9 cellular contexts compared by ENCODE assay signal in the genomic region with DNA sequence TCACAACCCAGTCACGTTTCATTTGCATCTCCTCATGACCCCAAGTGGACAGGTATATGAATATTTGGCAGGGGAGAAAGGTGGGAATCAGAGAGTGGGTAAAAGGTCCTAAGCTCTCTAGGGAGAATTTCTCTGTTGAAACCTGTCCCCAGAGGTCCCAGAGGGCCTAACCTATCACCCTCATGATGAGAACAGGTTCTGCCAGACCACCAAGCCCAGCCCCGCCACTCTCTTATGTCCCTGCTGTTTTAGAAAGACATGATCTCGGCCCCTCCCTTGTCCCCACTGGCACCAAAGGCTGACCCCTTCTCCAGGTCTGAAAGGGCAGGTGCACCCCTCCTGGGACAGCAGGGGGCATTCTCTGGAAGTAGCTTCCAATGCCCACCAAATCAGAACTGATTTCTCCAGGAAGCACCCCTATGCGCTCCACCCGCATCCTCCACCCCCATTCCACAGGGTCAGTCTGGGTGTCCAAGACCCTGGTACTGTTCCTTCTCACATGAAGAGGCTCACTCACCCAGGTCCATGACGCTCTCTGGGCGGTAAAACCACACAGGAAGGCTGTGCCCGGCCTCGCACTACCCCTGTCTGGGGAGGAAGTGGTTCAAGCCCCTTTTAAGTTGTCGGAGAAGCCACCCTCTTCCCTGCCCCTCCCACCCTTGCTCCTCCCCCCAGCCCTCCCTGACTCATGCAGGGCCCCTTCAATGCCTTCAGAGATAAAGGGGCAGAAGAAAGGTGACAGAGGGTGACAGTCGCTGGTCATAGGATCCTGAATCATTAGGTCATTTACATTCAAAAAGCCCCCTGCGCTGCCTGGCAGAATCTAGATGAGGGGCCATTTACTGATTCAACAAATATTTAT. TPM values are rescaled to one million over a fixed set of nuclear protein-coding genes. Genes with fewer than 3 reads are reported as not detected.
A peak's percentile ranks its signal among the peaks of the same experiment; 100 is the strongest.
DNase-seq lines count a peak whose midpoint lies in the region; ATAC-seq and TF ChIP-seq lines count a peak whose summit lies in the region.
"Had no signal": no experiment of that assay in that cellular context is flagged by ENCODE, and none has a peak within 500 bp of the region (broad histone marks: within the 10 kb centered on the region; RNA-seq: fewer than 3 reads in every experiment).

A gene with protein sequence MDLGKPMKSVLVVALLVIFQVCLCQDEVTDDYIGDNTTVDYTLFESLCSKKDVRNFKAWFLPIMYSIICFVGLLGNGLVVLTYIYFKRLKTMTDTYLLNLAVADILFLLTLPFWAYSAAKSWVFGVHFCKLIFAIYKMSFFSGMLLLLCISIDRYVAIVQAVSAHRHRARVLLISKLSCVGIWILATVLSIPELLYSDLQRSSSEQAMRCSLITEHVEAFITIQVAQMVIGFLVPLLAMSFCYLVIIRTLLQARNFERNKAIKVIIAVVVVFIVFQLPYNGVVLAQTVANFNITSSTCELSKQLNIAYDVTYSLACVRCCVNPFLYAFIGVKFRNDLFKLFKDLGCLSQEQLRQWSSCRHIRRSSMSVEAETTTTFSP (minus strand): TSS at position 590 of the 862 bp plus-strand sequence. CDS start 63 bp downstream, at position 527.

- peaks cover 64% of the 10 kb centered on the region for H3K4me1 Mint-ChIP-seq in activated naive CD8-positive, alpha-beta T cell (ENCODE audit: low read depth)

- in situ Hi-C loops in GM13976 (cut with MboI; ENCODE audit: low sequenced_read_pairs, unreplicated experiment) = loop anchor here (5.0 kb wide), 1 partner anchor 47 kb away; no protein-coding TSS in a partner anchor

- ATAC-seq in HG03432 (IDR thresholded peaks at IDR 0.05; ENCODE audit: unreplicated experiment) (no peak), GM21825 (IDR thresholded peaks at IDR 0.05; ENCODE audit: unreplicated experiment) (no peak), omental fat pad (ENCODE audit: low FRiP score) (no peak)

- H3K36me3 Mint-ChIP-seq in activated naive CD8-positive, alpha-beta T cell = peaks cover 13% of the 10 kb centered on the region

- H3K4me3 Mint-ChIP-seq in activated naive CD8-positive, alpha-beta T cell = peak within 1 kb of the TSS; percentile 90
- H3K4me3 Mint-ChIP-seq: dendritic cell treated with granulocyte-macrophage colony-stimulating factor and Interleukin-4, amounts not matched to agents 40 ng/mL and 50 ng/mL, for 4 days had no signal

- H3K27me3 Mint-ChIP-seq in activated naive CD8-positive, alpha-beta T cell = no peaks in the 10 kb centered on the region

- DNase-seq in GM13976 (ENCODE audit: low spot score) = peak; percentile 67
- DNase-seq in UCSD-AML1 (lab: John Stamatoyannopoulos, UW; ENCODE audit: unreplicated experiment) = peak; percentile 71
- peak; percentile 71 to 80 (median 79) for DNase-seq in stimulated activated CD4-positive, alpha-beta T cell treated with anti-CD3 and anti-CD28 coated beads, TNF-alpha, amount 100 ng/mL, for 1 hour (ENCODE audit: low read depth in 3 of 3, low spot score in 1 of 3)
- DNase-seq in NCI-H187 treated with DMSO at 0.1 percent for 48 hours (lab: John Stamatoyannopoulos, UW) = no peak
- no peak for DNase-seq in omental fat pad (ENCODE audit: low spot score)

- TF ChIP-seq CTCF in GM13976 (IDR thresholded peaks at IDR 0.05; ENCODE audit: borderline replicate concordance, control extremely low read depth, extremely low read depth, insufficient read depth, missing control alignments) (no peak), omental fat pad (IDR thresholded peaks at IDR 0.05) (no peak)

- no peaks in the 10 kb centered on the region for H3K9me3 Mint-ChIP-seq in activated naive CD8-positive, alpha-beta T cell (ENCODE audit: low read depth)
- H3K9me3 Mint-ChIP-seq: dendritic cell treated with granulocyte-macrophage colony-stimulating factor and Interleukin-4, amounts not matched to agents 40 ng/mL and 50 ng/mL, for 4 days had no signal

- H3K27ac Mint-ChIP-seq in activated naive CD8-positive, alpha-beta T cell = peak within 1 kb of the TSS; percentile 97
- H3K27ac Mint-ChIP-seq: dendritic cell treated with granulocyte-macrophage colony-stimulating factor and Interleukin-4, amounts not matched to agents 40 ng/mL and 50 ng/mL, for 4 days had no signal

RNA-seq across cellular contexts. Expression of the gene that starts here (rescaled TPM):
- total RNA-seq in omental fat pad = 1 to 10 TPM in 1 of 4 donors, under 1 TPM in 1, not detected in 2; 0.37 to 1.9 TPM

Comparison
In these comparisons a context has a peak if more than half of its experiments do, and no peak if none do; other contexts are left out.
1. DNase-seq: peak in GM13976 (single experiment), UCSD-AML1 (single experiment) and stimulated activated CD4-positive, alpha-beta T cell treated with anti-CD3 and anti-CD28 coated beads, TNF-alpha, amount 100 ng/mL, for 1 hour (3 of 3); none in NCI-H187 treated with DMSO at 0.1 percent for 48 hours (single experiment) and omental fat pad (single experiment).